ENCODE assay signal across 18 cellular contexts in genomic region chr2:41321341-41321740, GRCh38.
"Had no signal": no experiment of that assay in that cellular context is flagged by ENCODE, and none has a peak within 500 bp of the region (broad histone marks: within the 10 kb centered on the region; RNA-seq: fewer than 3 reads in every experiment).

No MANE protein-coding gene starts in this region.

- H3K4me1 ChIP-seq: Peyer's patch had no signal

- H3K9me3 ChIP-seq: Peyer's patch, SK-N-SH had no signal

- H3K27ac ChIP-seq: HL-60, PC-9, Peyer's patch had no signal

- H3K36me3 ChIP-seq: Peyer's patch had no signal

- DNase-seq: KBM-7; MV-4-11; NCI-H1048; NCI-H1105; NCI-H1436 treated with DMSO at 0.1 percent for 48 hours; NCI-H1694; NCI-H187 treated with DMSO at 0.1 percent for 48 hours; NCI-H2029 treated with DMSO at 0.1 percent for 48 hours; NCI-H2227 treated with DMSO at 0.1 percent for 48 hours; NCI-H446; NCI-H510A; NCI-H774; NK-92 treated with Interleukin-12 subunit alpha and Interleukin-12 subunit beta, amount 100 ng/mL, for 24 hours; Peyer's patch; SHP77; SK-N-SH had no signal

- H3K27me3 ChIP-seq: Peyer's patch had no signal

- H3K4me3 ChIP-seq: PC-9, Peyer's patch had no signal
